In genomic region chr16:62190426-62190825, GRCh38 we compare ENCODE assay signal across 9 cellular contexts.
DNase-seq lines count a peak whose midpoint lies in the region; ATAC-seq, FAIRE-seq and TF ChIP-seq lines count a peak whose summit lies in the region.
"Had no signal": no experiment of that assay in that cellular context is flagged by ENCODE, and none has a peak within 500 bp of the region (broad histone marks: within the 10 kb centered on the region; RNA-seq: fewer than 3 reads in every experiment).

No MANE protein-coding gene starts in this region.

- no peak overlapping the region for H2BK15ac ChIP-seq in H9 (ENCODE audit: low read depth, low read length)

- peaks cover 0 to 2% of the 10 kb centered on the region in 2 experiments; a peak in 2 of 4 replicates for H3K4me1 Mint-ChIP-seq in H9

- no peak overlapping the region for H2AFZ ChIP-seq in H9 (ENCODE audit: low read length)
- H2AFZ ChIP-seq in keratinocyte (ENCODE audit: control insufficient read depth, low read length), result no peak overlapping the region

- H4K5ac ChIP-seq in H9 (ENCODE audit: insufficient read length, low read depth, low read length), result no peak overlapping the region

- H3K9me3 ChIP-seq in H9 (ENCODE audit: control insufficient read depth, low read depth, low read length) (no peaks in the 10 kb centered on the region), keratinocyte (ENCODE audit: control insufficient read depth, low read depth, low read length) (no peaks in the 10 kb centered on the region), transverse colon (no peaks in the 10 kb centered on the region)
- H3K9me3 ChIP-seq: stomach had no signal

- H3K23ac ChIP-seq in H9 (ENCODE audit: insufficient read length, low read depth, low read length), result no peak overlapping the region

- H2AK5ac ChIP-seq in H9 (ENCODE audit: insufficient read length, low read length), result no peak overlapping the region

- no peaks in the 10 kb centered on the region for H3K36me3 Mint-ChIP-seq in H9 (ENCODE audit: insufficient read depth in 1 of 3, low read depth in 3 of 3)

- WGBS in H9 (ENCODE audit: extremely low coverage, insufficient read length, low lambda C conversion rate), result no CpG with 5 or more reads among the region's 2 CpGs
- WGBS in transverse colon (ENCODE audit: low coverage in 1 of 2), 2 donors, result 44 to 46% methylated on average over 2 of the region's 2 CpGs

- H3K4ac ChIP-seq in H9 (ENCODE audit: low read depth, low read length), result no peak overlapping the region

- no peak overlapping the region for H2BK5ac ChIP-seq in H9 (ENCODE audit: insufficient read length, low read length)

- H3K36me3 ChIP-seq in keratinocyte (ENCODE audit: control insufficient read depth in 2 of 2, extremely low read depth in 1 of 2, insufficient read depth in 2 of 2, low read length in 2 of 2) (no peaks in the 10 kb centered on the region), transverse colon (no peaks in the 10 kb centered on the region)
- H3K36me3 ChIP-seq: stomach had no signal

- no peak overlapping the region for H2BK120ac ChIP-seq in H9 (ENCODE audit: low read depth, low read length, poor library complexity, severe bottlenecking)

- H2BK12ac ChIP-seq in H9 (ENCODE audit: insufficient read length, low read depth, low read length), result no peak overlapping the region

- H3K27me3 ChIP-seq in H9 (ENCODE audit: insufficient read depth, low read length) (no peaks in the 10 kb centered on the region), keratinocyte (ENCODE audit: control insufficient read depth, extremely low read depth, insufficient read depth, low read length) (no peaks in the 10 kb centered on the region), transverse colon (no peaks in the 10 kb centered on the region)
- H3K27me3 ChIP-seq: stomach had no signal

- DNase-seq in AG09309 (ENCODE audit: low read depth) (no peak), H9 (no peak), SKM-1 treated with dmso at 0.1 percent for 144 hours (lab: John Stamatoyannopoulos, UW; ENCODE audit: unreplicated experiment) (peak; percentile 55), keratinocyte (ENCODE audit: low read depth, low spot score) (no peak), posterior vena cava (ENCODE audit: low spot score) (no peak), NCI-H345 (lab: John Stamatoyannopoulos, UW) (no peak), Right ventricle myocardium superior (no peak), transverse colon (no peak)
- DNase-seq: stomach had no signal

- H4K20me1 ChIP-seq in H9 (ENCODE audit: control insufficient read depth, insufficient read depth, insufficient read length) (no peaks in the 10 kb centered on the region), keratinocyte (ENCODE audit: control insufficient read depth, extremely low read depth, insufficient read depth, low read length) (no peaks in the 10 kb centered on the region)

- no peak overlapping the region for H3T11ph ChIP-seq in H9 (ENCODE audit: low read length)

- dilution Hi-C loops in keratinocyte (cut with MboI; ENCODE audit: extremely low pct_ligation_motif_present, low sequenced_read_pairs), result no loop called here

- H3K4me3 ChIP-seq in AG09309 (ENCODE audit: control insufficient read depth, low read depth, low read length) (no peak overlapping the region), keratinocyte (ENCODE audit: control insufficient read depth in 2 of 3, extremely low read depth in 1 of 3, insufficient read depth in 2 of 3, low read depth in 1 of 3, low read length in 3 of 3) (no peak overlapping the region), transverse colon (no peak overlapping the region)
- H3K4me3 ChIP-seq: stomach had no signal

- no peaks in the 10 kb centered on the region for H3K9me1 ChIP-seq in keratinocyte (ENCODE audit: control insufficient read depth, extremely low read depth, insufficient read depth, low read length)

- no peaks in the 10 kb centered on the region for H3K23me2 ChIP-seq in H9 (ENCODE audit: insufficient read length, low read depth, low read length, poor library complexity, severe bottlenecking)

- no peak overlapping the region for H3K56ac ChIP-seq in H9 (ENCODE audit: insufficient read length, low read depth, low read length)

- H3K27ac Mint-ChIP-seq in H9, result no peak overlapping the region

- intact Hi-C loops in posterior vena cava (cut with DNase I) (no loop called here), Right ventricle myocardium superior (cut with DNase I) (no loop called here), transverse colon (cut with DNase I; ENCODE audit: low total_unique reads) (no loop called here)

- FAIRE-seq in keratinocyte (lab: Jason Lieb, UNC), result no peak

- no peaks in the 10 kb centered on the region for H3K9me3 Mint-ChIP-seq in H9

- H3K4me2 ChIP-seq in H9 (ENCODE audit: insufficient read depth, insufficient read length, low read length) (no peak overlapping the region), keratinocyte (ENCODE audit: control insufficient read depth, extremely low read depth, insufficient read depth, low read depth, low read length) (no peak overlapping the region)

- H3K18ac ChIP-seq in H9 (ENCODE audit: insufficient read length, low read depth, low read length), result no peak overlapping the region

- H4K91ac ChIP-seq in H9 (ENCODE audit: insufficient read length, low read depth, low read length), result no peak overlapping the region

- no peak overlapping the region for H3K4me3 Mint-ChIP-seq in H9

- no peak overlapping the region for H3K14ac ChIP-seq in H9 (ENCODE audit: insufficient read depth, low read length)

- ATAC-seq in Right ventricle myocardium superior (ENCODE audit: poor library complexity), result no peak

- no peaks in the 10 kb centered on the region for H3K27me3 Mint-ChIP-seq in H9 (ENCODE audit: low read depth)

- no peak overlapping the region for H4K8ac ChIP-seq in H9 (replicated peaks; ENCODE audit: insufficient read length, low read depth, low read length)

- no peak overlapping the region for H2BK20ac ChIP-seq in H9 (ENCODE audit: low read depth, low read length, poor library complexity, severe bottlenecking)

- TF ChIP-seq EP300 in transverse colon (IDR thresholded peaks at IDR 0.05; ENCODE audit: low read depth), result no peak

- in situ Hi-C loops in transverse colon (cut with MboI; ENCODE audit: low pct_ligation_motif_present in 1 of 4, low pct_unique_long_range_greater_than_20kb in 1 of 4, low sequenced_read_pairs in 3 of 4), result loop anchor here in 1 of 4 donors (25.0 kb wide), 1 partner anchor 1097 kb away; no protein-coding TSS in a partner anchor

- peak; percentile 24 for TF ChIP-seq CTCF in AG09309 (IDR thresholded peaks at IDR 0.05; ENCODE audit: control insufficient read depth, insufficient read depth, low read depth, low read length, missing control alignments)
- peak; percentile 85 for TF ChIP-seq CTCF in H9 (conservative IDR thresholded peaks at IDR 0.05)
- peak; percentile 41 to 69 (median 62) for TF ChIP-seq CTCF in keratinocyte (optimal IDR thresholded peaks at IDR 0.05 in 1 of 3, IDR thresholded peaks at IDR 0.05 in 1 of 3, conservative IDR thresholded peaks at IDR 0.05 in 1 of 3; ENCODE audit: extremely low read depth in 1 of 3, insufficient read depth in 2 of 3, low read length in 3 of 3)
- no peak for TF ChIP-seq CTCF in transverse colon (IDR thresholded peaks at IDR 0.05)

- H3K79me1 ChIP-seq in H9 (ENCODE audit: insufficient read depth, low read depth, low read length, poor library complexity, severe bottlenecking), result no peaks in the 10 kb centered on the region

- H3K27ac ChIP-seq in H9 (ENCODE audit: insufficient read length, low read depth, low read length) (no peak overlapping the region), keratinocyte (ENCODE audit: control insufficient read depth, insufficient read depth, low read length) (no peak overlapping the region), transverse colon (no peak overlapping the region)
- H3K27ac ChIP-seq: stomach had no signal

- H3K9ac ChIP-seq in H9 (ENCODE audit: extremely low read depth, insufficient read length, low read length), result no peak overlapping the region
- no peak overlapping the region for H3K9ac ChIP-seq in keratinocyte (ENCODE audit: control insufficient read depth, extremely low read depth, insufficient read depth, low read length)

- TF ChIP-seq POLR2A in transverse colon (IDR thresholded peaks at IDR 0.05), result no peak

- H3K79me2 ChIP-seq in H9 (ENCODE audit: insufficient read depth, low read length) (no peaks in the 10 kb centered on the region), keratinocyte (ENCODE audit: control insufficient read depth, insufficient read depth, low read length) (no peaks in the 10 kb centered on the region)

- H3K4me1 ChIP-seq in H9 (ENCODE audit: insufficient read depth, low read length) (no peaks in the 10 kb centered on the region), keratinocyte (ENCODE audit: control insufficient read depth, extremely low read depth, insufficient read depth, low read length) (no peaks in the 10 kb centered on the region), transverse colon (no peaks in the 10 kb centered on the region)
- H3K4me1 ChIP-seq: stomach had no signal

Comparison
In these comparisons a context has a peak if more than half of its experiments do, and no peak if none do; other contexts are left out.
1. CTCF ChIP-seq: peak in AG09309 (single experiment), H9 (single experiment) and keratinocyte (3 of 3); none in transverse colon (0 of 5).